Comparison of ENCODE assay signal across 24 cellular contexts in genomic region chr5:89998505-89998904, GRCh38.
"Had no signal": no experiment of that assay in that cellular context is flagged by ENCODE, and none has a peak within 500 bp of the region (broad histone marks: within the 10 kb centered on the region; RNA-seq: fewer than 3 reads in every experiment).

No MANE protein-coding gene starts in this region.

- H3K4me3 ChIP-seq: coronary artery, esophagus squamous epithelium, left lung, prostate gland, sigmoid colon, stomach, thyroid gland, vagina had no signal

- H3K4me1 ChIP-seq: esophagus squamous epithelium, left lung, prostate gland, sigmoid colon, stomach, thyroid gland, vagina had no signal

- H3K36me3 Mint-ChIP-seq: naive thymus-derived CD4-positive, alpha-beta T cell; stimulated activated effector memory CD8-positive, alpha-beta T cell treated with anti-CD3 and anti-CD28 coated beads, Interleukin-12 subunit alpha, Interleukin-12 subunit beta, amount 100 ng/mL, for 72 hours had no signal

- H3K4me1 Mint-ChIP-seq: naive thymus-derived CD4-positive, alpha-beta T cell; nephron; stimulated activated effector memory CD8-positive, alpha-beta T cell treated with anti-CD3 and anti-CD28 coated beads, Interleukin-12 subunit alpha, Interleukin-12 subunit beta, amount 100 ng/mL, for 72 hours had no signal

- ATAC-seq: left lung; naive thymus-derived CD4-positive, alpha-beta T cell; stimulated activated effector memory CD8-positive, alpha-beta T cell treated with anti-CD3 and anti-CD28 coated beads, Interleukin-12 subunit alpha, Interleukin-12 subunit beta, amount 100 ng/mL, for 72 hours had no signal

- H3K27ac ChIP-seq: coronary artery, esophagus squamous epithelium, left lung, prostate gland, sigmoid colon, stomach, thyroid gland, vagina had no signal

- H3K27me3 ChIP-seq: esophagus squamous epithelium, left lung, sigmoid colon, stomach, thyroid gland, vagina had no signal

- H3K36me3 ChIP-seq: esophagus squamous epithelium, left lung, prostate gland, sigmoid colon, stomach, thyroid gland, vagina had no signal

- DNase-seq: dermis blood vessel endothelial cell; effector memory CD4-positive, alpha-beta T cell; erythroblast; esophagus squamous epithelium; hypothalamus; left cardiac atrium; left lung; mesenchymal stem cell; midbrain; naive thymus-derived CD4-positive, alpha-beta T cell; nucleus accumbens; right cardiac atrium; sigmoid colon; stimulated activated CD4-positive, alpha-beta T cell treated with anti-CD3 and anti-CD28 coated beads, Interleukin-2, amount 100 ng/mL, for 24 hours; stimulated activated CD4-positive, alpha-beta T cell treated with anti-CD3 and anti-CD28 coated beads, Interleukin-4, amount 100 ng/mL, for 24 hours; stimulated activated naive CD4-positive, alpha-beta T cell treated with Interleukin-2 at 50 U/mL for 16 hours; stomach; thyroid gland; trophoblast cell had no signal

- H3K27ac Mint-ChIP-seq: naive thymus-derived CD4-positive, alpha-beta T cell; nephron; stimulated activated effector memory CD8-positive, alpha-beta T cell treated with anti-CD3 and anti-CD28 coated beads, Interleukin-12 subunit alpha, Interleukin-12 subunit beta, amount 100 ng/mL, for 72 hours had no signal

- H3K9me3 ChIP-seq: left lung, prostate gland, stomach, thyroid gland, vagina had no signal

- H3K27me3 Mint-ChIP-seq: naive thymus-derived CD4-positive, alpha-beta T cell had no signal

- H3K4me3 Mint-ChIP-seq: naive thymus-derived CD4-positive, alpha-beta T cell; nephron; stimulated activated effector memory CD8-positive, alpha-beta T cell treated with anti-CD3 and anti-CD28 coated beads, Interleukin-12 subunit alpha, Interleukin-12 subunit beta, amount 100 ng/mL, for 72 hours had no signal
